ENCODE assay signal across 2 cellular contexts in genomic region chr3:159077860-159078259, GRCh38.
TF ChIP-seq lines count a peak whose summit lies in the region.

No MANE protein-coding gene starts in this region.

TF ChIP-seq in SK-N-SH treated with all-trans-retinoic acid at 6 μM for 48 hours, 23 proteins besides CTCF, POLR2A, EP300 and RAD21 (continued from another document):
- no peak for TF ChIP-seq TSHZ2 (CRISPR knock-in tag; IDR thresholded peaks at IDR 0.05)
- peak; percentile 68; the same call in 1 of the 2 replicates for TF ChIP-seq ISL1 (CRISPR knock-in tag; IDR thresholded peaks at IDR 0.05)
- no peak for TF ChIP-seq RARB (CRISPR knock-in tag; IDR thresholded peaks at IDR 0.05)
- TF ChIP-seq ZC3H10 (CRISPR knock-in tag; IDR thresholded peaks at IDR 0.05), result peak; percentile 94
- no peak for TF ChIP-seq POU6F1 (CRISPR knock-in tag; IDR thresholded peaks at IDR 0.05; ENCODE audit: borderline replicate concordance, low read depth)
TF ChIP-seq in SK-N-SH treated with all-trans-retinoic acid at 6 μM for 48 hours: peak in this region for 3.

TF ChIP-seq in GM23338, 12 proteins besides CTCF, POLR2A, EP300 and RAD21 (continued from another document):
- TF ChIP-seq ZNF462 (CRISPR knock-in tag; IDR thresholded peaks at IDR 0.05), result no peak
